Comparison of ENCODE assay signal across 3 cellular contexts in the genomic region with DNA sequence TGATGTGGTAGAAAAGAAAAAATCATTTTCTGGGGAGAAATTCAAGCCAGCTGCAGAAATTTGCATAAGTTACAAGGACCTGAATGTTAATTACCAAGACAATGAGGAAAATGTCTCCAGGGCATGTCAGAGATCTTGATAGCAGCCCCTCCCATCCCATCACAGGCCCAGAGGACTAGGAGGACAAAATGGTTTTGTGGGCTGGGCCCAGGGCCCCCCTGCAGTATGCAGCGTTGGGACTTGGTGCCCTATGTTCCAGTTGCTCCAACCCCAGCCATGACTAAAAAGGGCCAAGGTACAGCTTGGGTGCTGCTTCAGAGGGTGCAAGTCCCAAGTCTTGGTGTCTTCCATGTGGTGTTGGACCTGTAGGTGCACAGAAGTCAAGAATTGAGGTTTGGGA.
TF ChIP-seq lines count a peak whose summit lies in the region.

No MANE protein-coding gene starts in this region.

TF ChIP-seq in HepG2, 621 proteins besides CTCF, POLR2A, EP300 and RAD21 (continued from another document):
- TF ChIP-seq SALL1 (CRISPR knock-in tag; IDR thresholded peaks at IDR 0.05) (no peak), ZFP36 (IDR thresholded peaks at IDR 0.05; ENCODE audit: borderline replicate concordance, low read depth, low read length, partially characterized antibody) (peak; percentile 40), ADNP (CRISPR knock-in tag; IDR thresholded peaks at IDR 0.05) (no peak), ZNF83 (CRISPR knock-in tag; IDR thresholded peaks at IDR 0.05; ENCODE audit: borderline replicate concordance) (no peak)
- TF ChIP-seq, protein P1, sequence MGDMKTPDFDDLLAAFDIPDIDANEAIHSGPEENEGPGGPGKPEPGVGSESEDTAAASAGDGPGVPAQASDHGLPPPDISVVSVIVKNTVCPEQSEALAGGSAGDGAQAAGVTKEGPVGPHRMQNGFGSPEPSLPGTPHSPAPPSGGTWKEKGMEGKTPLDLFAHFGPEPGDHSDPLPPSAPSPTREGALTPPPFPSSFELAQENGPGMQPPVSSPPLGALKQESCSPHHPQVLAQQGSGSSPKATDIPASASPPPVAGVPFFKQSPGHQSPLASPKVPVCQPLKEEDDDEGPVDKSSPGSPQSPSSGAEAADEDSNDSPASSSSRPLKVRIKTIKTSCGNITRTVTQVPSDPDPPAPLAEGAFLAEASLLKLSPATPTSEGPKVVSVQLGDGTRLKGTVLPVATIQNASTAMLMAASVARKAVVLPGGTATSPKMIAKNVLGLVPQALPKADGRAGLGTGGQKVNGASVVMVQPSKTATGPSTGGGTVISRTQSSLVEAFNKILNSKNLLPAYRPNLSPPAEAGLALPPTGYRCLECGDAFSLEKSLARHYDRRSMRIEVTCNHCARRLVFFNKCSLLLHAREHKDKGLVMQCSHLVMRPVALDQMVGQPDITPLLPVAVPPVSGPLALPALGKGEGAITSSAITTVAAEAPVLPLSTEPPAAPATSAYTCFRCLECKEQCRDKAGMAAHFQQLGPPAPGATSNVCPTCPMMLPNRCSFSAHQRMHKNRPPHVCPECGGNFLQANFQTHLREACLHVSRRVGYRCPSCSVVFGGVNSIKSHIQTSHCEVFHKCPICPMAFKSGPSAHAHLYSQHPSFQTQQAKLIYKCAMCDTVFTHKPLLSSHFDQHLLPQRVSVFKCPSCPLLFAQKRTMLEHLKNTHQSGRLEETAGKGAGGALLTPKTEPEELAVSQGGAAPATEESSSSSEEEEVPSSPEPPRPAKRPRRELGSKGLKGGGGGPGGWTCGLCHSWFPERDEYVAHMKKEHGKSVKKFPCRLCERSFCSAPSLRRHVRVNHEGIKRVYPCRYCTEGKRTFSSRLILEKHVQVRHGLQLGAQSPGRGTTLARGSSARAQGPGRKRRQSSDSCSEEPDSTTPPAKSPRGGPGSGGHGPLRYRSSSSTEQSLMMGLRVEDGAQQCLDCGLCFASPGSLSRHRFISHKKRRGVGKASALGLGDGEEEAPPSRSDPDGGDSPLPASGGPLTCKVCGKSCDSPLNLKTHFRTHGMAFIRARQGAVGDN (CRISPR knock-in tag; IDR thresholded peaks at IDR 0.05): no peak

TF ChIP-seq in HEK293, 187 proteins besides CTCF, POLR2A, EP300 and RAD21 (continued from another document):
- TF ChIP-seq ZNF585B (tag by site-specific recombination; IDR thresholded peaks at IDR 0.05): peak; percentile 98
- TF ChIP-seq ZNF202 (tag by site-specific recombination; IDR thresholded peaks at IDR 0.05; ENCODE audit: borderline replicate concordance): no peak
TF ChIP-seq in HEK293: peak in this region for 3.

TF ChIP-seq in K562, 482 proteins besides CTCF, POLR2A, EP300 and RAD21 (continued from another document):
- TF ChIP-seq, protein P2, sequence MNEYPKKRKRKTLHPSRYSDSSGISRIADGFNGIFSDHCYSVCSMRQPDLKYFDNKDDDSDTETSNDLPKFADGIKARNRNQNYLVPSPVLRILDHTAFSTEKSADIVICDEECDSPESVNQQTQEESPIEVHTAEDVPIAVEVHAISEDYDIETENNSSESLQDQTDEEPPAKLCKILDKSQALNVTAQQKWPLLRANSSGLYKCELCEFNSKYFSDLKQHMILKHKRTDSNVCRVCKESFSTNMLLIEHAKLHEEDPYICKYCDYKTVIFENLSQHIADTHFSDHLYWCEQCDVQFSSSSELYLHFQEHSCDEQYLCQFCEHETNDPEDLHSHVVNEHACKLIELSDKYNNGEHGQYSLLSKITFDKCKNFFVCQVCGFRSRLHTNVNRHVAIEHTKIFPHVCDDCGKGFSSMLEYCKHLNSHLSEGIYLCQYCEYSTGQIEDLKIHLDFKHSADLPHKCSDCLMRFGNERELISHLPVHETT (CRISPR knock-in tag; conservative IDR thresholded peaks at IDR 0.05 in 1 of 2, IDR thresholded peaks at IDR 0.05 in 1 of 2): no peak
- TF ChIP-seq, protein P3, sequence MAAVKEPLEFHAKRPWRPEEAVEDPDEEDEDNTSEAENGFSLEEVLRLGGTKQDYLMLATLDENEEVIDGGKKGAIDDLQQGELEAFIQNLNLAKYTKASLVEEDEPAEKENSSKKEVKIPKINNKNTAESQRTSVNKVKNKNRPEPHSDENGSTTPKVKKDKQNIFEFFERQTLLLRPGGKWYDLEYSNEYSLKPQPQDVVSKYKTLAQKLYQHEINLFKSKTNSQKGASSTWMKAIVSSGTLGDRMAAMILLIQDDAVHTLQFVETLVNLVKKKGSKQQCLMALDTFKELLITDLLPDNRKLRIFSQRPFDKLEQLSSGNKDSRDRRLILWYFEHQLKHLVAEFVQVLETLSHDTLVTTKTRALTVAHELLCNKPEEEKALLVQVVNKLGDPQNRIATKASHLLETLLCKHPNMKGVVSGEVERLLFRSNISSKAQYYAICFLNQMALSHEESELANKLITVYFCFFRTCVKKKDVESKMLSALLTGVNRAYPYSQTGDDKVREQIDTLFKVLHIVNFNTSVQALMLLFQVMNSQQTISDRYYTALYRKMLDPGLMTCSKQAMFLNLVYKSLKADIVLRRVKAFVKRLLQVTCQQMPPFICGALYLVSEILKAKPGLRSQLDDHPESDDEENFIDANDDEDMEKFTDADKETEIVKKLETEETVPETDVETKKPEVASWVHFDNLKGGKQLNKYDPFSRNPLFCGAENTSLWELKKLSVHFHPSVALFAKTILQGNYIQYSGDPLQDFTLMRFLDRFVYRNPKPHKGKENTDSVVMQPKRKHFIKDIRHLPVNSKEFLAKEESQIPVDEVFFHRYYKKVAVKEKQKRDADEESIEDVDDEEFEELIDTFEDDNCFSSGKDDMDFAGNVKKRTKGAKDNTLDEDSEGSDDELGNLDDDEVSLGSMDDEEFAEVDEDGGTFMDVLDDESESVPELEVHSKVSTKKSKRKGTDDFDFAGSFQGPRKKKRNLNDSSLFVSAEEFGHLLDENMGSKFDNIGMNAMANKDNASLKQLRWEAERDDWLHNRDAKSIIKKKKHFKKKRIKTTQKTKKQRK (IDR thresholded peaks at IDR 0.05; ENCODE audit: borderline replicate concordance, low read depth, low read length): 0 out of 2 replicates have a peak, but pooled peaks have one; percentile 26
